In genomic region chr10:130230036-130230435, GRCh38 we compare ENCODE assay signal across 18 cellular contexts.
"Had no signal": no experiment of that assay in that cellular context is flagged by ENCODE, and none has a peak within 500 bp of the region (broad histone marks: within the 10 kb centered on the region; RNA-seq: fewer than 3 reads in every experiment).

No MANE protein-coding gene starts in this region.

- H3K27me3 ChIP-seq: foreskin keratinocyte, pancreas, right lobe of liver, suprapubic skin, thyroid gland had no signal

- H3K4me1 ChIP-seq: foreskin keratinocyte, pancreas, prostate gland, right lobe of liver, suprapubic skin, thyroid gland had no signal

- H3K27me3 Mint-ChIP-seq: type B pancreatic cell had no signal

- H3K4me3 ChIP-seq: mucosa of descending colon, pancreas, prostate gland, right lobe of liver, skin epidermis, suprapubic skin, thyroid gland had no signal

- H3K36me3 Mint-ChIP-seq: natural killer cell, type B pancreatic cell had no signal

- H3K4me1 Mint-ChIP-seq: natural killer cell, neural crest cell had no signal

- H3K27ac Mint-ChIP-seq: natural killer cell, type B pancreatic cell had no signal

- H3K9me3 Mint-ChIP-seq: natural killer cell had no signal

- ATAC-seq: foreskin keratinocyte, left colon, mucosa of descending colon, natural killer cell, pancreas had no signal

- H3K9me3 ChIP-seq: mucosa of descending colon, pancreas, prostate gland, right lobe of liver, thyroid gland had no signal

- DNase-seq: dermis blood vessel endothelial cell; erythroblast; foreskin keratinocyte; left colon; mammary epithelial cell; mucosa of descending colon; natural killer cell; nucleus accumbens; pancreas; stimulated activated CD4-positive, alpha-beta T cell treated with anti-CD3 and anti-CD28 coated beads, Interleukin-2, amount 100 ng/mL, for 48 hours; stimulated activated naive CD4-positive, alpha-beta T cell treated with Interleukin-2 at 50 U/mL for 16 hours; thyroid gland had no signal

- H3K4me3 Mint-ChIP-seq: natural killer cell, neural crest cell, type B pancreatic cell had no signal

- H3K36me3 ChIP-seq: pancreas, prostate gland, right lobe of liver, suprapubic skin, thyroid gland had no signal

- H3K27ac ChIP-seq: foreskin keratinocyte, pancreas, prostate gland, right lobe of liver, skin epidermis, suprapubic skin, thyroid gland had no signal
